ENCODE assay signal across 23 cellular contexts in the genomic region with DNA sequence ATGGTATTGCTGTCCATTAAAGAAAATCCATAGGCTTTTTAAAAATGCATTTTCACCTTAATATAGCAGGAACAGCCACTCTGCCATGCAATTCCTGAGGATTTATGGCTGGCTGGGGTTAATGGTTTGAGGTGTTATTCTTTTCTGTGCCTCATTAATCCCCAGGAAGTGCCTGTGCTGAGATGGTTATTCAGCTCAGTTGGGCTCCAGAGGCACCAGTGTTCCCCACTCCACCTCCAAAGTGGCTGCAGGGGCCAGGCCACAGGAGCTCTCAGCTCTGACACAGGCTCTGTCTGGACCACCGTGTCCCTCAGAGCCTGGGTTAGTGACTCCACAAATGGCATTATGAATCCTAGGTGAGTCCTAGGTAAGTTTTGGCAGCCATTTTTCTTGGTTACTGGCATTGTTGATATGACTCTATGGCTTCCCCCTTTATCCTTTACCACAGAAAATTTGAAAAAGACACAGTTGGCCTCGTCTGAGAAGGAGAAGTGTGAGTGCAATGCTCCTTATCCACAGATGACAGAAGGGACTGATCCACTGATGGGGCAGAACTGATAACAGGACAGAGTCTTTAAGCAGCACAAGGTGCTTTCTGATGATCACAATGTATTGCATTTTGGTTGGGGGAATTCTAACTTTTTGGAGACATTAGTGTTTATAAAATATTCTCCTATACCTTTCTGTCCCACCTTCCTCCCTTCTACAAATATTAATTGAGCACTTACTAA. TPM values are rescaled to one million over a fixed set of nuclear protein-coding genes. Genes with fewer than 3 reads are reported as not detected.
DNase-seq lines count a peak whose midpoint lies in the region; ATAC-seq, FAIRE-seq and TF ChIP-seq lines count a peak whose summit lies in the region.
"Had no signal": no experiment of that assay in that cellular context is flagged by ENCODE, and none has a peak within 500 bp of the region (broad histone marks: within the 10 kb centered on the region; RNA-seq: fewer than 3 reads in every experiment).

No MANE protein-coding gene starts in this region.

- H3K4me1 ChIP-seq in K562 (replicated peaks in 1 of 2; ENCODE audit: control insufficient read depth in 2 of 2, insufficient read depth in 2 of 2, low read length in 2 of 2), result no peaks in the 10 kb centered on the region
- peaks cover 2 to 3% of the 10 kb centered on the region in 2 experiments for H3K4me1 ChIP-seq in trophoblast cell (ENCODE audit: control insufficient read depth in 1 of 2, insufficient read depth in 2 of 2, low read length in 2 of 2)
- H3K4me1 ChIP-seq: A549, BLaER1 had no signal

- in situ Hi-C loops in Caki2 (cut with HindIII; ENCODE audit: low pct_unique_long_range_greater_than_20kb, low sequenced_read_pairs) (no loop called here), K562 (cut with MboI) (no loop called here)

- H3K4me2 ChIP-seq in K562 (ENCODE audit: insufficient read depth, low read length) (no peak overlapping the region), trophoblast cell (ENCODE audit: low read length) (no peak overlapping the region)
- H3K4me2 ChIP-seq: A549, BLaER1 had no signal

- H3K27ac ChIP-seq in K562 (ENCODE audit: extremely low read depth, low read depth, low read length), result no peak overlapping the region
- H3K27ac ChIP-seq in trophoblast cell (ENCODE audit: low read depth, low read length), result no peak overlapping the region
- H3K27ac ChIP-seq: 22Rv1, A549, BLaER1, HL-60 had no signal

- peak overlapping the region; percentile 59 for H4K91ac ChIP-seq in trophoblast cell (ENCODE audit: low read depth, low read length)

- H3K9me3 ChIP-seq in K562 (replicated peaks; ENCODE audit: control insufficient read depth, insufficient read depth, low read depth, low read length) (no peaks in the 10 kb centered on the region), trophoblast cell (ENCODE audit: insufficient read depth, low read depth, low read length) (peaks cover 8% of the 10 kb centered on the region)
- H3K9me3 ChIP-seq: A549, BLaER1 had no signal

- no peak for TF ChIP-seq EP300 in K562 (IDR thresholded peaks at IDR 0.05; ENCODE audit: low read length)

- H4K20me1 ChIP-seq in K562 (replicated peaks; ENCODE audit: control insufficient read depth, insufficient read depth, low read length), result no peaks in the 10 kb centered on the region
- H4K20me1 ChIP-seq: BLaER1 had no signal

- intact Hi-C loops in K562 (cut with micrococcal nuclease), result no loop called here

- BruUV-seq in K562 (replicated peaks; lab: Mats Ljungman, UMichigan), result no TSS peak

- no peak for TF ChIP-seq POLR2A in K562 (conservative IDR thresholded peaks at IDR 0.05)

- peaks cover 3% of the 10 kb centered on the region for H3K79me1 ChIP-seq in trophoblast cell (ENCODE audit: low read length)

- H3K27me3 ChIP-seq in K562 (ENCODE audit: control insufficient read depth in 2 of 2, insufficient read depth in 2 of 2, low read length in 2 of 2) (no peaks in the 10 kb centered on the region), trophoblast cell (ENCODE audit: insufficient read depth, low read length) (no peaks in the 10 kb centered on the region)
- H3K27me3 ChIP-seq: BLaER1 had no signal

- peak; percentile 6 for FAIRE-seq in K562 (lab: Jason Lieb, UNC)
- FAIRE-seq: A549, GM12878 had no signal

- H2BK12ac ChIP-seq in trophoblast cell (ENCODE audit: low read length), result peak overlapping the region; percentile 56

- POLR2A ChIA-PET in K562 (lab: Yijun Ruan, JAX), result interaction anchor here (0.6 kb wide), 1 partner anchor 12 kb away, joined by 3 read pairs; no protein-coding TSS in a partner anchor

- peak overlapping the region; percentile 42 for H3K14ac ChIP-seq in trophoblast cell (ENCODE audit: low read length)

- no peak overlapping the region for H3K4me3 ChIP-seq in K562
- H3K4me3 ChIP-seq in trophoblast cell (ENCODE audit: low read depth, low read length), result no peak overlapping the region
- H3K4me3 ChIP-seq: A549, BLaER1, GM12878 had no signal

- peak overlapping the region; percentile 56 for H3K18ac ChIP-seq in trophoblast cell (ENCODE audit: low read length)

- peak overlapping the region; percentile 71 for H2BK5ac ChIP-seq in trophoblast cell (ENCODE audit: low read depth, low read length, poor library complexity)

- no peak overlapping the region for H4K12ac ChIP-seq in trophoblast cell (ENCODE audit: low read depth, low read length)

- ATAC-seq in K562 (no peak), HG03520 (IDR thresholded peaks at IDR 0.05; ENCODE audit: unreplicated experiment) (no peak), HG02678 (IDR thresholded peaks at IDR 0.05; ENCODE audit: unreplicated experiment) (no peak), GM18498 (IDR thresholded peaks at IDR 0.05; ENCODE audit: unreplicated experiment) (no peak), GM19035 (IDR thresholded peaks at IDR 0.05; ENCODE audit: unreplicated experiment) (no peak)
- ATAC-seq: A549, GM12878, HCT116 had no signal

- no peaks in the 10 kb centered on the region for H3K79me2 ChIP-seq in K562 (ENCODE audit: control insufficient read depth, insufficient read depth, low read length)
- no peaks in the 10 kb centered on the region for H3K79me2 ChIP-seq in trophoblast cell (ENCODE audit: control insufficient read depth, insufficient read depth, low read length, poor library complexity)

- 0% methylated on average over 2 of the region's 2 CpGs for WGBS in K562 (ENCODE audit: insufficient coverage, low coverage, missing lambda C conversion rate)
- no CpG with 5 or more reads among the region's 2 CpGs for WGBS in trophoblast cell (ENCODE audit: extremely low coverage, insufficient coverage, insufficient read length)

- no peak overlapping the region for H3K4ac ChIP-seq in trophoblast cell (ENCODE audit: low read depth, low read length)

- TF ChIP-seq RAD21 in K562 (CRISPR knock-in tag; conservative IDR thresholded peaks at IDR 0.05 in 1 of 2, IDR thresholded peaks at IDR 0.05 in 1 of 2), result no peak

- CTCF ChIA-PET in K562 (lab: Yijun Ruan, JAX; ENCODE audit: low intra/inter-chr PET ratio), result interaction anchor here (0.7 kb wide), 1 partner anchor 80 kb away, joined by 3 read pairs; no protein-coding TSS in a partner anchor

- H2BK120ac ChIP-seq in trophoblast cell (ENCODE audit: insufficient read depth, low read length, poor library complexity), result no peak overlapping the region

- no peak for TF ChIP-seq CTCF in K562 (IDR thresholded peaks at IDR 0.05 in 2 of 3, conservative IDR thresholded peaks at IDR 0.05 in 1 of 3; ENCODE audit: insufficient read depth in 2 of 3, low read depth in 1 of 3, low read length in 3 of 3)

- no peak overlapping the region for H4K8ac ChIP-seq in trophoblast cell (ENCODE audit: low read depth, low read length)

- H2AFZ ChIP-seq in K562 (ENCODE audit: low read depth, low read length) (no peak overlapping the region), trophoblast cell (ENCODE audit: insufficient read depth, low read length, poor library complexity) (no peak overlapping the region)

- DNase-seq in Caki2 (ENCODE audit: low read depth) (peak; percentile 47), K562 (ENCODE audit: extremely low read depth in 1 of 4, low spot score in 3 of 4) (no peak), kidney tubule cell (ENCODE audit: low spot score) (peak; percentile 16), trophoblast cell (no peak)
- DNase-seq: AML-193; Calu3; CD4-positive, alpha-beta memory T cell; DMS79 treated with DMSO at 0.1 percent for 48 hours; GOT3; H7; HFFc6 had no signal

- H3K9ac ChIP-seq in K562 (ENCODE audit: insufficient read depth in 1 of 2, low read depth in 2 of 2, low read length in 2 of 2) (no peak overlapping the region), trophoblast cell (ENCODE audit: low read length) (no peak overlapping the region)
- H3K9ac ChIP-seq: BLaER1 had no signal

- H2AK5ac ChIP-seq in trophoblast cell (ENCODE audit: low read length), result no peak overlapping the region

- H3K9me1 ChIP-seq in K562 (ENCODE audit: control insufficient read depth, insufficient read depth, low read length), result no peaks in the 10 kb centered on the region

- no peaks in the 10 kb centered on the region for H3K36me3 ChIP-seq in K562 (ENCODE audit: control insufficient read depth, insufficient read depth, low read length)
- H3K36me3 ChIP-seq in trophoblast cell (ENCODE audit: control insufficient read depth in 1 of 2, insufficient read depth in 2 of 2, low read length in 2 of 2), result no peaks in the 10 kb centered on the region
- H3K36me3 ChIP-seq: BLaER1 had no signal

- H3K23ac ChIP-seq in trophoblast cell (ENCODE audit: low read length), result no peak overlapping the region

TF ChIP-seq in K562, 482 proteins besides CTCF, POLR2A, EP300 and RAD21 (continues in another document):
- TF ChIP-seq MAX (CRISPR knock-in tag; IDR thresholded peaks at IDR 0.05) (no peak), HMG20A (CRISPR knock-in tag; conservative IDR thresholded peaks at IDR 0.05) (no peak)

RNA-seq across cellular contexts. Expression of gene PAPPA2, which starts 2.2 kb away (rescaled TPM):
- total RNA-seq in Caki2 (2014; rRNA removed; shearing (Covaris generic); ENCODE audit: low replicate concordance), result 0.67 TPM in 1 of 2 replicates, not detected in the other
- total RNA-seq in K562 (2011; cell fraction: chromatin; rRNA removed; ENCODE audit: low replicate concordance), result 0.02 TPM in 1 of 2 replicates, not detected in the other
- total RNA-seq in K562 (2011; cell fraction: nucleolus; rRNA removed), result under 0.01 TPM in 1 of 2 replicates, not detected in the other
- total RNA-seq in K562 (2011; cell fraction: nucleoplasm; rRNA removed), result 0.07 TPM in 1 of 2 replicates, not detected in the other
- total RNA-seq in K562 (2014; rRNA removed), result 0.04 and 0.05 TPM in 2 replicates
- total RNA-seq in K562 (2014; rRNA removed; fragmentation: Illumina TruSeq; extraction: Trizol), result 0.03 and 0.07 TPM in 2 replicates
- total RNA-seq in K562 (2015; rRNA removed; fragmentation: Illumina TruSeq; extraction: Trizol), result 0.04 and 0.41 TPM in 2 replicates
- 0.07 and 0.09 TPM in 2 replicates for total RNA-seq in K562 (2021)
- 0.01 TPM in 2 replicates for polyA plus RNA-seq in K562 (2011; rRNA removed)
- under 0.01 TPM in 2 replicates for polyA plus RNA-seq in K562 (2011; cell fraction: cytosol; rRNA removed)
- 0.01 and 0.03 TPM in 2 replicates for polyA plus RNA-seq in K562 (2011; cell fraction: nucleus; rRNA removed)
- 0.04 and 0.36 TPM in 2 replicates for polyA plus RNA-seq in K562 (2012)
- 0.01 and 0.03 TPM in 2 replicates for polyA plus RNA-seq in K562 (2014; fragmentation: Illumina TruSeq; extraction: Trizol)
- not detected for polyA plus RNA-seq in K562 (2014; fragmentation: Nextera tagmentation; extraction: Ambion mirVana)
- polyA plus RNA-seq in K562 (2014; rRNA removed), result 0.15 TPM in 1 of 2 replicates, not detected in the other
- under 0.01 and 0.09 TPM in 2 replicates for polyA minus RNA-seq in K562 (2011; rRNA and poly(A)+ RNA removed)
- not detected in 2 replicates for polyA minus RNA-seq in K562 (2011; cell fraction: cytosol; rRNA and poly(A)+ RNA removed)
- polyA minus RNA-seq in K562 (2011; cell fraction: nucleus; rRNA and poly(A)+ RNA removed), result under 0.01 TPM in 2 replicates
- polyA plus RNA-seq in trophoblast cell (2013), result 20.0 and 27.5 TPM in 2 replicates
- total RNA-seq: CD4-positive, alpha-beta memory T cell; G401; GM12878 had no signal
- polyA plus RNA-seq: CD14-positive monocyte; CD4-positive, alpha-beta memory T cell had no signal

Comparison
In these comparisons a context has a peak if more than half of its experiments do, and no peak if none do; other contexts are left out.
1. DNase-seq: peak in Caki2 (single experiment) and kidney tubule cell (single experiment); none in K562 (0 of 4) and trophoblast cell (0 of 2).